Comparison of ENCODE assay signal across 25 cellular contexts in genomic region chr1:9145714-9146113, GRCh38.
"Had no signal": no experiment of that assay in that cellular context is flagged by ENCODE, and none has a peak within 500 bp of the region (broad histone marks: within the 10 kb centered on the region; RNA-seq: fewer than 3 reads in every experiment).

No MANE protein-coding gene starts in this region.

- H3K9ac ChIP-seq: neural progenitor cell had no signal

- H3K4me3 ChIP-seq: ascending aorta, esophagus muscularis mucosa, gastroesophageal sphincter, heart left ventricle, left ventricle myocardium inferior, mucosa of descending colon, neural progenitor cell, psoas muscle, skin epidermis, testis, upper lobe of left lung had no signal

- H3K27me3 ChIP-seq: ascending aorta, esophagus muscularis mucosa, gastroesophageal sphincter, heart left ventricle, neural progenitor cell, testis, upper lobe of left lung had no signal

- H3K9me3 ChIP-seq: ascending aorta, esophagus muscularis mucosa, gastroesophageal sphincter, heart left ventricle, left ventricle myocardium inferior, mucosa of descending colon, psoas muscle, testis, upper lobe of left lung had no signal

- DNase-seq: activated B cell treated with CpG ODN at 0.5 μM for 24 hours; activated CD8-positive, alpha-beta memory T cell treated with anti-CD3 and anti-CD28 coated beads, Interleukin-2, amount 10 ng/mL, durations not matched to agents 7 days and 5 days; activated effector memory CD4-positive, alpha-beta T cell treated with Interleukin-2 at 50 U/mL for 16 hours; activated naive CD4-positive, alpha-beta T cell treated with anti-CD3 and anti-CD28 coated beads, Interleukin-2, amount 10 ng/mL, durations not matched to agents 7 days and 5 days; activated T-cell treated with anti-CD3 and anti-CD28 coated beads, Interleukin-2, amount 50 U/mL, for 1 hour; effector CD4-positive, alpha-beta T cell; kidney glomerular epithelial cell; left ventricle myocardium inferior; mucosa of descending colon; naive B cell; right cardiac atrium; stimulated activated CD4-positive, alpha-beta T cell treated with anti-CD3 and anti-CD28 coated beads, Interleukin-4, amount 100 ng/mL, for 24 hours; testis had no signal

- H3K36me3 Mint-ChIP-seq: activated naive CD4-positive, alpha-beta T cell treated with anti-CD3 and anti-CD28 coated beads, Interleukin-2, amount 10 ng/mL, durations not matched to agents 7 days and 5 days; naive B cell; neural progenitor cell had no signal

- H3K9me3 Mint-ChIP-seq: activated B cell treated with CpG ODN at 0.5 μM for 24 hours; activated CD4-positive, alpha-beta memory T cell treated with anti-CD3 and anti-CD28 coated beads, Interleukin-2, amount 10 ng/mL, durations not matched to agents 7 days and 5 days; activated naive CD4-positive, alpha-beta T cell treated with anti-CD3 and anti-CD28 coated beads, Interleukin-2, amount 10 ng/mL, durations not matched to agents 7 days and 5 days; memory B cell; neural progenitor cell; stimulated activated effector memory CD8-positive, alpha-beta T cell treated with anti-CD3 and anti-CD28 coated beads, Interleukin-12 subunit alpha, Interleukin-12 subunit beta, amount 100 ng/mL, for 72 hours had no signal

- ATAC-seq: gastroesophageal sphincter, heart left ventricle, mucosa of descending colon, psoas muscle, right cardiac atrium had no signal

- H3K4me2 ChIP-seq: neural progenitor cell had no signal

- H3K36me3 ChIP-seq: ascending aorta, heart left ventricle, left ventricle myocardium inferior, neural progenitor cell, upper lobe of left lung had no signal

- FAIRE-seq: bronchial epithelial cell had no signal

- H3K4me1 ChIP-seq: neural progenitor cell had no signal

- H2AFZ ChIP-seq: neural progenitor cell had no signal

- H3K27ac Mint-ChIP-seq: activated B cell treated with CpG ODN at 0.5 μM for 24 hours; activated CD4-positive, alpha-beta memory T cell treated with anti-CD3 and anti-CD28 coated beads, Interleukin-2, amount 10 ng/mL, durations not matched to agents 7 days and 5 days; activated CD8-positive, alpha-beta memory T cell treated with anti-CD3 and anti-CD28 coated beads, Interleukin-2, amount 10 ng/mL, durations not matched to agents 7 days and 5 days; activated naive CD4-positive, alpha-beta T cell treated with anti-CD3 and anti-CD28 coated beads, Interleukin-2, amount 10 ng/mL, durations not matched to agents 7 days and 5 days; memory B cell; stimulated activated effector memory CD8-positive, alpha-beta T cell treated with anti-CD3 and anti-CD28 coated beads, Interleukin-12 subunit alpha, Interleukin-12 subunit beta, amount 100 ng/mL, for 72 hours had no signal

- H3K27ac ChIP-seq: ascending aorta, esophagus muscularis mucosa, gastroesophageal sphincter, heart left ventricle, left ventricle myocardium inferior, neural progenitor cell, psoas muscle, skin epidermis, testis, upper lobe of left lung had no signal
